14 cellular contexts compared by ENCODE assay signal in the genomic region with DNA sequence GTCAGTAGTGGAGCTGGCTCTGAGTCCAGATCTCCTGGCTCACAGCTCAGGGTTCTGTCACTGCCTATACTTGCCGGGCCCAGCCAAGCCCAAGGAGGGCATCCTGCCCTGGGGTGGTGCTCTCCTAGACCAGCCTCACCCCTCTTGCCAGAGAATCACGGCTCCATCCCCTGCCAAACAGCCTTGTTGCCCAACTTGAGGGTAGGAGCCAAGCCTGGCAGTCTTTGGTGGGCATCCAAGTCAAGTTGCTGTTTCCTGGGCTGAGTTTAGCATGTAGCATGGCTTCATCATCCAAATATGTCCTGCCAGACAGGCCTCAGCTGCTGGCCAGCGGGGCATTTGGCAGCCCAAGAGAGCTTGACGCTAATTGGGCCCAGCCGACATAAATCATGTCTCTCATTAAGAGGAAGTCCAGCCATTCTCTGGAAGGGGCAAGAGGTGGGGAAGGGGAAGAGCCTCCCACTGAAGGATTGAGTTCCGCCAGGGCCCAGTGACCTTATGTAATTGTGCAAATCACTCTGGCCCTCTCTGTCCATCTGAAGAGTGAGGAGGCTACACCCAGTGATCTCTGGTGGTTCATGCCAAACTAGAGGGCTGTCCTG. TPM values are rescaled to one million over a fixed set of nuclear protein-coding genes. Genes with fewer than 3 reads are reported as not detected.
DNase-seq lines count a peak whose midpoint lies in the region; ATAC-seq and TF ChIP-seq lines count a peak whose summit lies in the region.
"Had no signal": no experiment of that assay in that cellular context is flagged by ENCODE, and none has a peak within 500 bp of the region (broad histone marks: within the 10 kb centered on the region; RNA-seq: fewer than 3 reads in every experiment).

No MANE protein-coding gene starts in this region.

- TF ChIP-seq POLR2A in body of pancreas (IDR thresholded peaks at IDR 0.05) (no peak), gastroesophageal sphincter (IDR thresholded peaks at IDR 0.05) (no peak)

- H3K4me1 ChIP-seq in body of pancreas (peaks cover 4% of the 10 kb centered on the region), gastroesophageal sphincter (peaks cover 0 to 18% (median 5%) of the 10 kb centered on the region in 3 donors), mucosa of descending colon (ENCODE audit: low read depth) (no peaks in the 10 kb centered on the region)
- H3K4me1 ChIP-seq: adrenal gland, tibial nerve had no signal

- no peaks in the 10 kb centered on the region for H3K36me3 ChIP-seq in body of pancreas (replicated peaks in 1 of 2; ENCODE audit: insufficient read depth in 1 of 2, low read depth in 2 of 2)
- H3K36me3 ChIP-seq in gastroesophageal sphincter, result no peaks in the 10 kb centered on the region
- H3K36me3 ChIP-seq in mucosa of descending colon (ENCODE audit: low read depth), result no peaks in the 10 kb centered on the region
- H3K36me3 ChIP-seq: adrenal gland, neutrophil, tibial nerve had no signal

- 58 to 69% methylated on average over 4 to 6 of the region's 6 CpGs for WGBS in body of pancreas, 2 donors
- WGBS in gastroesophageal sphincter (ENCODE audit: low coverage in 1 of 2), 2 donors, result 44 to 60% methylated on average over 1 to 4 of the region's 6 CpGs

- H3K27ac ChIP-seq in body of pancreas (peak overlapping the region in 1 of 4 donors; percentile 2), gastroesophageal sphincter (peak overlapping the region in 3 of 4 donors; percentile 43 to 54 (median 47))
- H3K27ac ChIP-seq: neutrophil, tibial nerve had no signal

- DNase-seq in AG10803 (ENCODE audit: low read depth), result peak; percentile 55
- DNase-seq in body of pancreas, result peak; percentile 17 to 52 (median 44)
- DNase-seq in mucosa of descending colon, result peak in 2 of 3 donors; percentile 20 to 37
- no peak for DNase-seq in NCI-H748 (lab: John Stamatoyannopoulos, UW; ENCODE audit: unreplicated experiment)
- no peak for DNase-seq in epidermal melanocyte (ENCODE audit: insufficient read length, low spot score)
- DNase-seq in effector CD4-positive, alpha-beta T cell, result no peak
- no peak for DNase-seq in T-helper 9 cell
- DNase-seq: ACHN, dermis blood vessel endothelial cell had no signal

- no peaks in the 10 kb centered on the region for H3K9me3 ChIP-seq in body of pancreas
- no peaks in the 10 kb centered on the region for H3K9me3 ChIP-seq in gastroesophageal sphincter
- no peaks in the 10 kb centered on the region for H3K9me3 ChIP-seq in mucosa of descending colon
- H3K9me3 ChIP-seq: adrenal gland, neutrophil, tibial nerve had no signal

- no peak for TF ChIP-seq CTCF in AG10803 (conservative IDR thresholded peaks at IDR 0.05; ENCODE audit: low read length)
- TF ChIP-seq CTCF in body of pancreas (IDR thresholded peaks at IDR 0.05), result no peak
- no peak for TF ChIP-seq CTCF in gastroesophageal sphincter (IDR thresholded peaks at IDR 0.05)
- no peak for TF ChIP-seq CTCF in mucosa of descending colon (IDR thresholded peaks at IDR 0.05)

- ATAC-seq in body of pancreas, result peak; percentile 68
- peak; percentile 53 for ATAC-seq in gastroesophageal sphincter
- ATAC-seq in mucosa of descending colon, result peak; percentile 41
- ATAC-seq: HCT116 had no signal

- H3K4me3 ChIP-seq in AG10803 (ENCODE audit: low read length) (no peak overlapping the region), body of pancreas (no peak overlapping the region), gastroesophageal sphincter (no peak overlapping the region), mucosa of descending colon (no peak overlapping the region)
- H3K4me3 ChIP-seq: adrenal gland, tibial nerve had no signal

- intact Hi-C loops in body of pancreas (cut with DNase I) (no loop called here), mucosa of descending colon (cut with DNase I, micrococcal nuclease) (no loop called here)

- TF ChIP-seq EP300 in gastroesophageal sphincter (IDR thresholded peaks at IDR 0.05), result no peak

- H3K27me3 ChIP-seq in body of pancreas (no peaks in the 10 kb centered on the region), gastroesophageal sphincter (no peaks in the 10 kb centered on the region)
- H3K27me3 ChIP-seq: adrenal gland, tibial nerve had no signal

RNA-seq across cellular contexts. Expression of a gene that starts 22.6 kb away (rescaled TPM):
- total RNA-seq in body of pancreas, result 1 to 10 TPM; 2.6 to 4.3 TPM
- 1 to 10 TPM; 2.6 to 6.5 (median 3.4) TPM for total RNA-seq in gastroesophageal sphincter
- 1 to 10 TPM in 2 of 3 donors, under 1 TPM in 1; 0.35 to 2.0 (median 2.0) TPM for total RNA-seq in mucosa of descending colon
- total RNA-seq: dermis blood vessel endothelial cell had no signal

Comparison
In these comparisons a context has a peak if more than half of its experiments do, and no peak if none do; other contexts are left out.
1. DNase-seq: peak in AG10803 (single experiment), body of pancreas (4 of 4) and mucosa of descending colon (2 of 3); none in NCI-H748 (single experiment), epidermal melanocyte (single experiment), effector CD4-positive, alpha-beta T cell (single experiment) and T-helper 9 cell (single experiment).
2. Peak in every context shown above with its lines, with median percentiles within 50 percentile points of each other: ATAC-seq.